Comparison of ENCODE assay signal across 1 cellular context in genomic region chr2:33670392-33670937, GRCh38.
TF ChIP-seq lines count a peak whose summit lies in the region.

No MANE protein-coding gene starts in this region.

TF ChIP-seq in HepG2, 621 proteins besides CTCF, POLR2A, EP300 and RAD21 (continued from another document):
- TF ChIP-seq PAXIP1 (CRISPR knock-in tag; conservative IDR thresholded peaks at IDR 0.05): no peak
- no peak for TF ChIP-seq ZNF788 (CRISPR knock-in tag; IDR thresholded peaks at IDR 0.05; ENCODE audit: borderline replicate concordance)
- TF ChIP-seq ZSCAN21 (CRISPR knock-in tag; IDR thresholded peaks at IDR 0.05; ENCODE audit: borderline replicate concordance): no peak
- no peak for TF ChIP-seq ELF1 (CRISPR knock-in tag; IDR thresholded peaks at IDR 0.05)
- no peak for TF ChIP-seq ZNF83 (CRISPR knock-in tag; IDR thresholded peaks at IDR 0.05; ENCODE audit: borderline replicate concordance)
- TF ChIP-seq ZNF225 (CRISPR knock-in tag; IDR thresholded peaks at IDR 0.05): no peak
- TF ChIP-seq ZBTB8A (CRISPR knock-in tag; IDR thresholded peaks at IDR 0.05; ENCODE audit: borderline replicate concordance, low read depth): no peak
- TF ChIP-seq ATF4 (CRISPR knock-in tag; IDR thresholded peaks at IDR 0.05): no peak
- no peak for TF ChIP-seq IRF2 (CRISPR knock-in tag; IDR thresholded peaks at IDR 0.05)
